Comparison of ENCODE assay signal across 1 cellular context in genomic region chr22:37313376-37314314, GRCh38.
TF ChIP-seq lines count a peak whose summit lies in the region.

No MANE protein-coding gene starts in this region.

TF ChIP-seq in IMR-90, 13 proteins besides CTCF, POLR2A, EP300 and RAD21:
- TF ChIP-seq MAZ (IDR thresholded peaks at IDR 0.05; ENCODE audit: borderline replicate concordance, low read depth, low read length) (no peak), CHD1 (IDR thresholded peaks at IDR 0.05; ENCODE audit: low read depth, low read length) (no peak), NFE2L2 (IDR thresholded peaks at IDR 0.05; ENCODE audit: low read depth, low read length) (0 out of 2 replicates have a peak, but pooled peaks have one; percentile 21), FOS (IDR thresholded peaks at IDR 0.05; ENCODE audit: low read depth, low read length) (no peak), CEBPB (IDR thresholded peaks at IDR 0.05; ENCODE audit: low read depth, low read length) (peak; percentile 27; the same call in 1 of the 2 replicates), MAFK (IDR thresholded peaks at IDR 0.05; ENCODE audit: low read depth, low read length) (no peak), ELK1 (IDR thresholded peaks at IDR 0.05; ENCODE audit: borderline replicate concordance, low read depth, low read length) (no peak), MXI1 (IDR thresholded peaks at IDR 0.05; ENCODE audit: borderline replicate concordance, low read depth, low read length) (no peak)
